ENCODE assay signal across 8 cellular contexts in the genomic region with DNA sequence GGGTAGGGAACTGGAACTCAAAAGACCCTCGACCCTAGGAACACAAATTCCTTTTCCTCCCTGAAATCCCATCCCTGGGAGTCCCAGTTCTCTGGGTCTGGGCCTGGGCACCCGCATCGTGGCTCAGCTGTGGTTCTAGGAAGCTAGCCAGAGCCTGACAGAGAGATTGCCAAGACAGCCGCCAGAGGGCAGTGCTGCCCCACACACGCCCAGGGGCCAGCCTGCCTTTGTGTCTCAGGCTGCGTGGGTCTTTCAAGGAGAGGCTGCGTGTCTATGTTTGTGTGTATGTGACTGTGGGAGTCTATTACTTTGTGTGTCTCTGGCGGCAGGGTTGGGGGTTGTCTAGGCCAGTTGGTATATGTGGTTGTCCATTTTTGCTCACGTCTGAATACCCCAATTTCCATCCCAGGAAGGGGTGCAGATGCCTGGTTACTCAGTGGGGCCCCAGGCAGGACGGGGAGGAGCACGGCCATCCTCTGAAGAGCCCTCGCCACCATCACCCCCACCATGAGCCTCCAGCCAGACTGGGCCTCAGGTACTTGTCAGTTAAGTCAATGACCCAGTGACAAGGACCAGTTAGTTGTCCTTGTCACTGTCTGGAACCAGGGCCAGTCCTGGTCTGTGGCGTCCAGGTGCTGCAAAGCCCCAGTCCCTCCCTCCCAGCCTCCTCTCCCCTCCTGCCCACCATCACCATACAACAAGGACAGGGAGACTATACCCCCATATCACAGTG. TPM values are rescaled to one million over a fixed set of nuclear protein-coding genes. Genes with fewer than 3 reads are reported as not detected.
A peak's percentile ranks its signal among the peaks of the same experiment; 100 is the strongest.
DNase-seq lines count a peak whose midpoint lies in the region; ATAC-seq lines count a peak whose summit lies in the region.

No MANE protein-coding gene starts in this region.

- peaks cover 23% of the 10 kb centered on the region for H3K27me3 Mint-ChIP-seq in activated CD4-positive, alpha-beta T cell treated with anti-CD3 and anti-CD28 coated beads for 36 hours
- peaks cover 39% of the 10 kb centered on the region for H3K27me3 Mint-ChIP-seq in central memory CD8-positive, alpha-beta T cell

- no peaks in the 10 kb centered on the region for H3K36me3 Mint-ChIP-seq in activated CD4-positive, alpha-beta T cell treated with anti-CD3 and anti-CD28 coated beads for 36 hours (ENCODE audit: low read depth)
- H3K36me3 Mint-ChIP-seq in central memory CD8-positive, alpha-beta T cell (ENCODE audit: insufficient read depth) = peaks cover 5% of the 10 kb centered on the region

- no peaks in the 10 kb centered on the region for H3K9me3 Mint-ChIP-seq in activated CD4-positive, alpha-beta T cell treated with anti-CD3 and anti-CD28 coated beads for 36 hours (ENCODE audit: low read depth)
- H3K9me3 Mint-ChIP-seq in central memory CD8-positive, alpha-beta T cell = no peaks in the 10 kb centered on the region

- CTCF ChIA-PET in activated CD4-positive, alpha-beta T cell treated with anti-CD3 and anti-CD28 coated beads for 36 hours (lab: Charles Lee) = interaction anchor here (0.5 to 11.9 kb wide), 47 partner anchors 9 to 1124 kb away, joined by 3 to 208 read pairs (median 4); a partner anchor contains a TSS

- peak; percentile 68 for DNase-seq in GDM1 (lab: John Stamatoyannopoulos, UW)
- DNase-seq in NCI-H345 treated with DMSO at 0.1 percent for 48 hours (lab: John Stamatoyannopoulos, UW; ENCODE audit: unreplicated experiment) = peak; percentile 64
- peak; percentile 88 for DNase-seq in activated CD4-positive, alpha-beta T cell treated with anti-CD3 and anti-CD28 coated beads for 36 hours
- peak; percentile 60 to 72 for DNase-seq in central memory CD8-positive, alpha-beta T cell (ENCODE audit: low spot score in 2 of 2)
- peak; percentile 68 for DNase-seq in stimulated activated CD4-positive, alpha-beta T cell treated with anti-CD3 and anti-CD28 coated beads, Interleukin-2, amount 100 ng/mL, for 4 hours (ENCODE audit: low read depth)

- H3K27ac ChIP-seq in layer of hippocampus (ENCODE audit: low read depth, low read length) = peak overlapping the region; percentile 22

- peaks cover 3% of the 10 kb centered on the region for H3K27me3 ChIP-seq in layer of hippocampus (ENCODE audit: control insufficient read depth, insufficient read depth, low read length)

- POLR2A ChIA-PET in activated CD4-positive, alpha-beta T cell treated with anti-CD3 and anti-CD28 coated beads for 36 hours (lab: Charles Lee) = interaction anchor here (1.0 kb wide), 1 partner anchor 26 kb away, joined by 5 read pairs; no protein-coding TSS in a partner anchor

- no peak overlapping the region for H3K4me3 Mint-ChIP-seq in activated CD4-positive, alpha-beta T cell treated with anti-CD3 and anti-CD28 coated beads for 36 hours
- H3K4me3 Mint-ChIP-seq in central memory CD8-positive, alpha-beta T cell = peak overlapping the region; percentile 28

- peaks cover 13% of the 10 kb centered on the region for H3K4me1 Mint-ChIP-seq in activated CD4-positive, alpha-beta T cell treated with anti-CD3 and anti-CD28 coated beads for 36 hours
- H3K4me1 Mint-ChIP-seq in central memory CD8-positive, alpha-beta T cell = peaks cover 13% of the 10 kb centered on the region

- peak; percentile 56 for ATAC-seq in HG02981 (IDR thresholded peaks at IDR 0.05; ENCODE audit: unreplicated experiment)
- peak; percentile 80 for ATAC-seq in activated CD4-positive, alpha-beta T cell treated with anti-CD3 and anti-CD28 coated beads for 36 hours
- ATAC-seq in central memory CD8-positive, alpha-beta T cell (replicated peaks; ENCODE audit: extremely low read depth, poor library complexity, severe bottlenecking) = peak; percentile 45
- no peak for ATAC-seq in HG03139 (IDR thresholded peaks at IDR 0.05; ENCODE audit: unreplicated experiment)

- H3K27ac Mint-ChIP-seq in activated CD4-positive, alpha-beta T cell treated with anti-CD3 and anti-CD28 coated beads for 36 hours = no peak overlapping the region
- peak overlapping the region; percentile 20 for H3K27ac Mint-ChIP-seq in central memory CD8-positive, alpha-beta T cell (ENCODE audit: low read depth)

- intact Hi-C loops in activated CD4-positive, alpha-beta T cell treated with anti-CD3 and anti-CD28 coated beads for 36 hours (cut with DNase I, micrococcal nuclease) = loop anchor here (1.0 to 2.0 kb wide), 4 partner anchors 33 to 685 kb away; a partner anchor contains a TSS

RNA-seq across cellular contexts. Expression of a gene that starts 32.2 kb away (rescaled TPM):
- 1 to 10 TPM; 1.3 to 1.8 TPM for total RNA-seq in activated CD4-positive, alpha-beta T cell treated with anti-CD3 and anti-CD28 coated beads for 36 hours

RNA-seq across cellular contexts. Expression of a gene that starts 34.3 kb away (rescaled TPM):
- total RNA-seq in activated CD4-positive, alpha-beta T cell treated with anti-CD3 and anti-CD28 coated beads for 36 hours = 10 to 100 TPM; 50.4 to 57.2 TPM

RNA-seq across cellular contexts. Expression of a gene that starts 34.4 kb away (rescaled TPM):
- total RNA-seq in activated CD4-positive, alpha-beta T cell treated with anti-CD3 and anti-CD28 coated beads for 36 hours = not detected
